Comparison of ENCODE assay signal across 9 cellular contexts in the genomic region with DNA sequence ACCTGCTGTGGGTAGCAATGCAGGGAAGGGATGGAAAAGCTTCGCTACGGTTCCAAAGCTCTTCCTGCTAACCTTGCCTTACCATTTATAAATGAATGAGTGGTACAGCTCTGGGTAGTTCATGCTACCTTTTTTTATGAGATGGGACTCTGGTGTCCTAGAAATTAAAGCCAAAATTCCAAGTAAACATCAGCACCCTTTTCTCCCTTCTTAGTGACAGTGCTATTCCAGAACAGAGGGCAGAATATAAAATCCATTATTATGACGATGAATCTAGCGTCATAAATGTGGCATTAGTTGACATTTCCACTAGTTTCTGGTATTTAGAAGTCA. TPM values are rescaled to one million over a fixed set of nuclear protein-coding genes. Genes with fewer than 3 reads are reported as not detected.
DNase-seq lines count a peak whose midpoint lies in the region; ATAC-seq, FAIRE-seq and TF ChIP-seq lines count a peak whose summit lies in the region.
"Had no signal": no experiment of that assay in that cellular context is flagged by ENCODE, and none has a peak within 500 bp of the region (broad histone marks: within the 10 kb centered on the region; RNA-seq: fewer than 3 reads in every experiment).

No MANE protein-coding gene starts in this region.

- peak overlapping the region in 8 of 10 experiments; percentile 80 to 99 (median 88); a peak in 14 of 20 replicates for H3K4me3 ChIP-seq in BLaER1 treated with 17β-estradiol and CSF1 and Interleukin-3, amounts not matched to agents 10 nM and 100 nM
- H3K4me3 ChIP-seq in MG63 = peak overlapping the region; percentile 79
- peak overlapping the region; percentile 64 to 100 (median 93) for H3K4me3 ChIP-seq in dorsolateral prefrontal cortex
- H3K4me3 ChIP-seq in neuronal stem cell (ENCODE audit: low read length in 2 of 2) = peak overlapping the region in 1 of 2 donors; percentile 86

- no peak for ATAC-seq in GM18511 (IDR thresholded peaks at IDR 0.05; ENCODE audit: unreplicated experiment)

- peak overlapping the region in 8 of 11 experiments; percentile 35 to 62 (median 56); a peak in 14 of 22 replicates for H3K27ac ChIP-seq in BLaER1 treated with 17β-estradiol and CSF1 and Interleukin-3, amounts not matched to agents 10 nM and 100 nM
- H3K27ac ChIP-seq in dorsolateral prefrontal cortex = peak overlapping the region in 51 of 59 donors; percentile 12 to 96 (median 75)
- no peak overlapping the region for H3K27ac ChIP-seq in neuronal stem cell (replicated peaks; ENCODE audit: low read length)

- H2BK15ac ChIP-seq in neuronal stem cell (ENCODE audit: low read length) = no peak overlapping the region

- H3K36me3 ChIP-seq in BLaER1 treated with 17β-estradiol and CSF1 and Interleukin-3, amounts not matched to agents 10 nM and 100 nM = peaks cover 0 to 20% (median 14%) of the 10 kb centered on the region in 11 experiments; a peak in 15 of 22 replicates
- H3K36me3 ChIP-seq in MG63 (no peaks in the 10 kb centered on the region), neuronal stem cell (replicated peaks in 1 of 2; ENCODE audit: control insufficient read depth in 2 of 2, insufficient read depth in 2 of 2, low read length in 2 of 2) (peaks cover 0 to 24% of the 10 kb centered on the region in 2 donors)

- H3K4me2 ChIP-seq in BLaER1 treated with 17β-estradiol and CSF1 and Interleukin-3, amounts not matched to agents 10 nM and 100 nM = peak overlapping the region; percentile 46 to 89 (median 74); a peak in 21 of 22 replicates
- H3K4me2 ChIP-seq in neuronal stem cell (ENCODE audit: insufficient read depth, low read length, poor library complexity, severe bottlenecking) = peak overlapping the region; percentile 28

- no peak overlapping the region for H4K8ac ChIP-seq in neuronal stem cell (ENCODE audit: low read depth, low read length)

- H3K79me1 ChIP-seq in neuronal stem cell (ENCODE audit: low read depth, low read length) = no peaks in the 10 kb centered on the region

- no peak for TF ChIP-seq CTCF in dorsolateral prefrontal cortex (IDR thresholded peaks at IDR 0.05 in 54 of 56, conservative IDR thresholded peaks at IDR 0.05 in 2 of 56; ENCODE audit: low read depth in 1 of 56, partially characterized antibody in 56 of 56)

- no peak overlapping the region for H2AK5ac ChIP-seq in neuronal stem cell (ENCODE audit: low read depth, low read length)

- no peak overlapping the region for H3K14ac ChIP-seq in neuronal stem cell (ENCODE audit: low read length)

- H3K9me3 ChIP-seq in BLaER1 treated with 17β-estradiol and CSF1 and Interleukin-3, amounts not matched to agents 10 nM and 100 nM (replicated peaks in 1 of 11) = peaks cover 0 to 10% (median 7%) of the 10 kb centered on the region in 11 experiments; a peak in 7 of 22 replicates
- H3K9me3 ChIP-seq in MG63 (no peaks in the 10 kb centered on the region), neuronal stem cell (replicated peaks in 1 of 2; ENCODE audit: control insufficient read depth in 2 of 2, insufficient read depth in 1 of 2, low read depth in 1 of 2, low read length in 2 of 2) (no peaks in the 10 kb centered on the region)

- DNase-seq in MG63 (no peak), dorsolateral prefrontal cortex (no peak), neuronal stem cell (ENCODE audit: low spot score) (no peak), NOMO-1 treated with DMSO at 0.1 percent for 48 hours (lab: John Stamatoyannopoulos, UW; ENCODE audit: unreplicated experiment) (no peak), RCC 7860 (ENCODE audit: low spot score) (no peak), 8988T (no peak)

- no CpG with 5 or more reads among the region's 4 CpGs for WGBS in neuronal stem cell (ENCODE audit: extremely low coverage in 2 of 2, insufficient read length in 2 of 2, insufficient replicate concordance in 1 of 2), 2 donors

- H2BK120ac ChIP-seq in neuronal stem cell (ENCODE audit: low read depth, low read length) = no peak overlapping the region

- H4K91ac ChIP-seq in neuronal stem cell (ENCODE audit: low read depth, low read length, poor library complexity) = no peak overlapping the region

- no peak overlapping the region for H3K4ac ChIP-seq in neuronal stem cell (ENCODE audit: low read length)

- FAIRE-seq in RCC 7860 (lab: Jason Lieb, UNC) = no peak

- intact Hi-C loops in dorsolateral prefrontal cortex (cut with DNase I) = loop anchor here in 1 of 2 donors (10.0 kb wide), 1 partner anchor 495 kb away; a partner anchor contains a TSS

- no peak overlapping the region for H3K18ac ChIP-seq in neuronal stem cell (ENCODE audit: low read length)

- peaks cover 9 to 50% (median 32%) of the 10 kb centered on the region in 10 experiments; a peak in 18 of 20 replicates for H3K4me1 ChIP-seq in BLaER1 treated with 17β-estradiol and CSF1 and Interleukin-3, amounts not matched to agents 10 nM and 100 nM
- H3K4me1 ChIP-seq in neuronal stem cell (ENCODE audit: control insufficient read depth in 2 of 2, insufficient read depth in 1 of 2, low read depth in 1 of 2, low read length in 2 of 2) = peaks cover 2 to 11% of the 10 kb centered on the region in 2 donors

- no peaks in the 10 kb centered on the region; a peak in 1 of 22 replicates for H4K20me1 ChIP-seq in BLaER1 treated with 17β-estradiol and CSF1 and Interleukin-3, amounts not matched to agents 10 nM and 100 nM

- no peak overlapping the region for H2BK12ac ChIP-seq in neuronal stem cell (ENCODE audit: low read length)

- H2BK5ac ChIP-seq in neuronal stem cell (ENCODE audit: low read length) = no peak overlapping the region

- H3K9ac ChIP-seq in BLaER1 treated with 17β-estradiol and CSF1 and Interleukin-3, amounts not matched to agents 10 nM and 100 nM = peak overlapping the region in 1 of 11 experiments; percentile 30; a peak in 1 of 22 replicates
- H3K9ac ChIP-seq in neuronal stem cell (ENCODE audit: low read depth, low read length, poor library complexity) = no peak overlapping the region

- H2AFZ ChIP-seq in neuronal stem cell (ENCODE audit: low read length) = peak overlapping the region; percentile 73

- no peak overlapping the region for H3K23ac ChIP-seq in neuronal stem cell (ENCODE audit: low read depth, low read length, poor library complexity)

- H3K27me3 ChIP-seq in BLaER1 treated with 17β-estradiol and CSF1 and Interleukin-3, amounts not matched to agents 10 nM and 100 nM = no peaks in the 10 kb centered on the region
- H3K27me3 ChIP-seq in MG63 = no peaks in the 10 kb centered on the region
- H3K27me3 ChIP-seq in dorsolateral prefrontal cortex = no peaks in the 10 kb centered on the region
- H3K27me3 ChIP-seq in neuronal stem cell (ENCODE audit: control insufficient read depth in 3 of 3, insufficient read depth in 3 of 3, low read depth in 1 of 3, low read length in 3 of 3) = no peaks in the 10 kb centered on the region

RNA-seq across cellular contexts. Expression of a gene that starts 0.4 kb away (rescaled TPM):
- 4.2 and 23.0 TPM in 2 replicates for total RNA-seq in MG63 (2014; rRNA removed; shearing (Covaris generic); ENCODE audit: low replicate concordance)
- 10 to 100 TPM; 24.9 to 78.0 (median 51.0) TPM for total RNA-seq in dorsolateral prefrontal cortex
- polyA plus RNA-seq in neuronal stem cell (2013, experiment 1 of 2) = 24.9 TPM
- polyA plus RNA-seq in neuronal stem cell (2013, experiment 2 of 2) = 24.6 TPM

RNA-seq across cellular contexts. Expression of a gene that starts 30.2 kb away (rescaled TPM):
- total RNA-seq in MG63 (2014; rRNA removed; shearing (Covaris generic); ENCODE audit: low replicate concordance) = not detected in 2 replicates
- not detected for total RNA-seq in dorsolateral prefrontal cortex
- polyA plus RNA-seq in neuronal stem cell (2013, experiment 1 of 2) = not detected
- polyA plus RNA-seq in neuronal stem cell (2013, experiment 2 of 2) = not detected
- total RNA-seq: HT-29 had no signal
